12 cellular contexts compared by ENCODE assay signal in genomic region chr12:77323778-77324415, GRCh38.
DNase-seq lines count a peak whose midpoint lies in the region; TF ChIP-seq lines count a peak whose summit lies in the region.
"Had no signal": no experiment of that assay in that cellular context is flagged by ENCODE, and none has a peak within 500 bp of the region (broad histone marks: within the 10 kb centered on the region; RNA-seq: fewer than 3 reads in every experiment).

No MANE protein-coding gene starts in this region.

- no peaks in the 10 kb centered on the region for H4K20me1 ChIP-seq in neural cell (ENCODE audit: insufficient read depth)

- peak overlapping the region; percentile 77 for H3K4me3 ChIP-seq in neural cell (ENCODE audit: low read length)

- H3K9me3 Mint-ChIP-seq in Calu3 (ENCODE audit: low read depth, unreplicated experiment): no peaks in the 10 kb centered on the region
- no peaks in the 10 kb centered on the region for H3K9me3 Mint-ChIP-seq in HFFc6

- H3K9me3 ChIP-seq in neural cell (ENCODE audit: low read length): no peaks in the 10 kb centered on the region
- H3K9me3 ChIP-seq: adrenal gland had no signal

- CTCF ChIA-PET in Calu3 (lab: Charles Lee): interaction anchor here (1.0 to 1.5 kb wide), 5 partner anchors 24 to 274 kb away, joined by 3 to 14 read pairs (median 3); no protein-coding TSS in a partner anchor

- H2AFZ ChIP-seq in neural cell (ENCODE audit: low read depth, low read length): peak overlapping the region; percentile 58

- TF ChIP-seq EP300 in neural cell (conservative IDR thresholded peaks at IDR 0.05; ENCODE audit: poor library complexity, severe bottlenecking): no peak

- peak overlapping the region; percentile 78 for H3K9ac ChIP-seq in neural cell (ENCODE audit: low read length)

- H3K79me2 ChIP-seq in neural cell (replicated peaks; ENCODE audit: insufficient read depth, low read length): peaks cover 41% of the 10 kb centered on the region

- TF ChIP-seq RAD21 in neural cell (conservative IDR thresholded peaks at IDR 0.05): no peak

- no peaks in the 10 kb centered on the region for H3F3A ChIP-seq in neural cell (ENCODE audit: insufficient read depth, low read length, poor library complexity, severe bottlenecking)

- BruUV-seq in Calu3 (replicated peaks; lab: Mats Ljungman, UMichigan): no TSS peak

- H3K27me3 ChIP-seq in neural cell (ENCODE audit: insufficient read depth, low read depth, low read length): no peaks in the 10 kb centered on the region

- H3K27ac ChIP-seq in caudate nucleus (ENCODE audit: low read depth, low read length) (peak overlapping the region; percentile 45), neural cell (ENCODE audit: low read length) (peak overlapping the region; percentile 83)

- no peak overlapping the region for H3K27ac Mint-ChIP-seq in Calu3 (ENCODE audit: unreplicated experiment)
- H3K27ac Mint-ChIP-seq in HFFc6: no peak overlapping the region
- H3K27ac Mint-ChIP-seq: CD4-positive, alpha-beta memory T cell; effector memory CD8-positive, alpha-beta T cell had no signal

- DNase-seq in Calu3 (no peak), HFFc6 (no peak), caudate nucleus (lab: John Stamatoyannopoulos, UW) (peak in 3 of 61 donors; percentile 6 to 14 (median 13)), Kasumi-1 (lab: John Stamatoyannopoulos, UW) (no peak), GM20000 (ENCODE audit: low spot score) (no peak)
- DNase-seq in stimulated activated CD4-positive, alpha-beta T cell treated with anti-CD3 and anti-CD28 coated beads, Interleukin-2, amount 100 ng/mL, for 48 hours: no peak
- DNase-seq: CD4-positive, alpha-beta memory T cell; effector memory CD8-positive, alpha-beta T cell; MV-4-11; stimulated activated naive CD4-positive, alpha-beta T cell treated with Interleukin-2 at 50 U/mL for 16 hours had no signal

- H3K27me3 Mint-ChIP-seq in Calu3 (ENCODE audit: unreplicated experiment): peaks cover 27% of the 10 kb centered on the region
- H3K27me3 Mint-ChIP-seq in HFFc6 (ENCODE audit: insufficient read depth): peaks cover 25% of the 10 kb centered on the region

- H3K4me2 ChIP-seq in neural cell (ENCODE audit: low read length): peak overlapping the region; percentile 49

- H3K4me1 Mint-ChIP-seq in Calu3 (ENCODE audit: low read depth, unreplicated experiment) (peaks cover 9% of the 10 kb centered on the region), HFFc6 (ENCODE audit: low read depth) (peaks cover 17% of the 10 kb centered on the region)

- no peaks in the 10 kb centered on the region for H3K9me2 ChIP-seq in neural cell (ENCODE audit: insufficient read depth, low read length)

- H3K36me3 ChIP-seq in neural cell (ENCODE audit: insufficient read depth, low read length): no peaks in the 10 kb centered on the region
- H3K36me3 ChIP-seq: adrenal gland had no signal

- H3K4me3 Mint-ChIP-seq in Calu3 (ENCODE audit: low read depth, unreplicated experiment) (peak overlapping the region; percentile 87), HFFc6 (peak overlapping the region; percentile 91)

- H3K36me3 Mint-ChIP-seq in Calu3 (ENCODE audit: insufficient read depth, unreplicated experiment) (peaks cover 16% of the 10 kb centered on the region), HFFc6 (ENCODE audit: low read depth) (no peaks in the 10 kb centered on the region)
- H3K36me3 Mint-ChIP-seq: CD4-positive, alpha-beta memory T cell had no signal

- TF ChIP-seq CTCF in Calu3 (IDR thresholded peaks at IDR 0.05; ENCODE audit: unreplicated experiment) (no peak), HFFc6 (IDR thresholded peaks at IDR 0.05) (no peak), neural cell (IDR thresholded peaks at IDR 0.05; ENCODE audit: poor library complexity, severe bottlenecking) (no peak), GM20000 (IDR thresholded peaks at IDR 0.05; ENCODE audit: extremely low read depth, missing control alignments) (no peak)

- intact Hi-C loops in Calu3 (cut with micrococcal nuclease; ENCODE audit: unreplicated experiment): loop anchor here (1.0 kb wide), 1 partner anchor 172 kb away; no protein-coding TSS in a partner anchor

TF ChIP-seq in neural cell, 6 proteins besides CTCF, POLR2A, EP300 and RAD21:
- TF ChIP-seq EZH2 (IDR thresholded peaks at IDR 0.05; ENCODE audit: borderline replicate concordance, insufficient read depth, low read length, poor library complexity, severe bottlenecking) (no peak), SMC3 (conservative IDR thresholded peaks at IDR 0.05; ENCODE audit: poor library complexity) (no peak), TAF1 (IDR thresholded peaks at IDR 0.05; ENCODE audit: low read depth) (no peak), REST (IDR thresholded peaks at IDR 0.05; ENCODE audit: borderline replicate concordance) (no peak), POLR2AphosphoS5 (IDR thresholded peaks at IDR 0.05) (no peak), MXI1 (conservative IDR thresholded peaks at IDR 0.05; ENCODE audit: poor library complexity, severe bottlenecking) (no peak)
